ENCODE assay signal across 17 cellular contexts in the genomic region with DNA sequence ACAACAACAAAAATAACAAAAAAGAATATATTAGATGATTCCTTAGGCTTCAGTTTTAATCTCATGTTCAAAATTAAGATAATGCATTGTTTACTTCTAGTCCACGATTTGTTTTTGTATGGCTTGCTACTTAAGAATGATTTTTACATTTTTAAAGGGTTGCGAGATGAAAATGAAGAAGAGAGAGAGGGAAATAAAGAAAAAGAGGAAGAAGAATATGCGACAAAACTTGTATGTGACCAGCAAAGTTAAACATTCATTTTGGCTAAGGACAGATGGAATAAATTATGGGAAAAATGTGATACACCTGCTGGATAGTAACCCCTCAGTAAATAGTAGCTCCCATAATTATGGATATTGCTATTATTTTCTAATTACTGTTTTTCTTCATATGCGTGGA. TPM values are rescaled to one million over a fixed set of nuclear protein-coding genes. Genes with fewer than 3 reads are reported as not detected.
A peak's percentile ranks its signal among the peaks of the same experiment; 100 is the strongest.
DNase-seq lines count a peak whose midpoint lies in the region; ATAC-seq and TF ChIP-seq lines count a peak whose summit lies in the region.
"Had no signal": no experiment of that assay in that cellular context is flagged by ENCODE, and none has a peak within 500 bp of the region (broad histone marks: within the 10 kb centered on the region; RNA-seq: fewer than 3 reads in every experiment).

No MANE protein-coding gene starts in this region.

- peak overlapping the region; percentile 94 for H3K4me3 Mint-ChIP-seq in activated naive CD8-positive, alpha-beta T cell
- no peak overlapping the region for H3K4me3 Mint-ChIP-seq in activated naive CD8-positive, alpha-beta T cell treated with anti-CD3 and anti-CD28 coated beads for 36 hours
- peak overlapping the region; percentile 39 to 96 (median 90) for H3K4me3 Mint-ChIP-seq in immature natural killer cell
- peak overlapping the region; percentile 96 for H3K4me3 Mint-ChIP-seq in type B pancreatic cell
- H3K4me3 Mint-ChIP-seq: activated naive CD4-positive, alpha-beta T cell treated with anti-CD3 and anti-CD28 coated beads for 36 hours had no signal

- peaks cover 70% of the 10 kb centered on the region for H3K4me1 Mint-ChIP-seq in activated naive CD8-positive, alpha-beta T cell (ENCODE audit: low read depth)
- H3K4me1 Mint-ChIP-seq in activated naive CD8-positive, alpha-beta T cell treated with anti-CD3 and anti-CD28 coated beads for 36 hours = peaks cover 54% of the 10 kb centered on the region
- H3K4me1 Mint-ChIP-seq in immature natural killer cell = peaks cover 71 to 83% of the 10 kb centered on the region in 2 donors
- peaks cover 25% of the 10 kb centered on the region for H3K4me1 Mint-ChIP-seq in type B pancreatic cell (ENCODE audit: unreplicated experiment)

- H3K27ac ChIP-seq in OCI-LY3 (ENCODE audit: low read length) = peak overlapping the region; percentile 87

- no peak for TF ChIP-seq CTCF in OCI-LY3 (IDR thresholded peaks at IDR 0.05; ENCODE audit: low read depth, low read length)
- no peak for TF ChIP-seq CTCF in type B pancreatic cell (conservative IDR thresholded peaks at IDR 0.05)
- no peak for TF ChIP-seq CTCF in GM10266 (IDR thresholded peaks at IDR 0.05; ENCODE audit: control insufficient read depth, insufficient read depth, low read depth, missing control alignments)

- ATAC-seq in HG03457 (IDR thresholded peaks at IDR 0.05; ENCODE audit: unreplicated experiment) = no peak
- ATAC-seq: left cardiac atrium, psoas muscle had no signal

- peaks cover 3% of the 10 kb centered on the region for H3K36me3 Mint-ChIP-seq in activated naive CD8-positive, alpha-beta T cell
- H3K36me3 Mint-ChIP-seq in activated naive CD8-positive, alpha-beta T cell treated with anti-CD3 and anti-CD28 coated beads for 36 hours = peaks cover 7% of the 10 kb centered on the region
- H3K36me3 Mint-ChIP-seq in immature natural killer cell (no peaks in the 10 kb centered on the region), type B pancreatic cell (no peaks in the 10 kb centered on the region)

- no peak for DNase-seq in activated naive CD8-positive, alpha-beta T cell treated with anti-CD3 and anti-CD28 coated beads for 36 hours
- DNase-seq in immature natural killer cell (no peak), type B pancreatic cell (ENCODE audit: extremely low spot score, unreplicated experiment) (no peak), GM10266 (ENCODE audit: extremely low spot score) (no peak)
- no peak for DNase-seq in stimulated activated CD4-positive, alpha-beta T cell treated with anti-CD3 and anti-CD28 coated beads, Interleukin-1b, Interleukin-23, amount 100 ng/mL, for 48 hours
- DNase-seq: activated naive CD4-positive, alpha-beta T cell treated with anti-CD3 and anti-CD28 coated beads for 36 hours; effector CD4-positive, alpha-beta T cell; hippocampal formation; left cardiac atrium; NCI-H1048; psoas muscle; Right ventricle myocardium superior; stimulated activated CD4-positive, alpha-beta T cell treated with anti-CD3 and anti-CD28 coated beads, Interleukin-15, amount 100 ng/mL, for 24 hours; substantia nigra had no signal

- peak overlapping the region; percentile 99 for H3K4me3 ChIP-seq in OCI-LY3 (ENCODE audit: low read length)
- H3K4me3 ChIP-seq: psoas muscle had no signal

- no peaks in the 10 kb centered on the region for H3K27me3 ChIP-seq in OCI-LY3 (ENCODE audit: low read depth, low read length)

- H4K20me1 ChIP-seq in OCI-LY3 (ENCODE audit: insufficient read depth, low read length) = peaks cover 29% of the 10 kb centered on the region

- 0 out of 2 replicates have a peak overlapping the region, but pooled peaks have one; percentile 22 for H2AFZ ChIP-seq in OCI-LY3 (ENCODE audit: low read depth, low read length)

- H3K4me2 ChIP-seq in OCI-LY3 (ENCODE audit: low read length) = peak overlapping the region; percentile 97

- no peaks in the 10 kb centered on the region for H3K9me3 Mint-ChIP-seq in activated naive CD8-positive, alpha-beta T cell (ENCODE audit: low read depth)
- H3K9me3 Mint-ChIP-seq in activated naive CD8-positive, alpha-beta T cell treated with anti-CD3 and anti-CD28 coated beads for 36 hours = no peaks in the 10 kb centered on the region
- H3K9me3 Mint-ChIP-seq in immature natural killer cell = no peaks in the 10 kb centered on the region
- H3K9me3 Mint-ChIP-seq in type B pancreatic cell = no peaks in the 10 kb centered on the region
- H3K9me3 Mint-ChIP-seq: activated naive CD4-positive, alpha-beta T cell treated with anti-CD3 and anti-CD28 coated beads for 36 hours had no signal

- no peaks in the 10 kb centered on the region for H3K9me3 ChIP-seq in OCI-LY3 (ENCODE audit: insufficient read depth, low read length)
- H3K9me3 ChIP-seq: psoas muscle had no signal

- peak overlapping the region; percentile 34 for H3K27ac Mint-ChIP-seq in activated naive CD8-positive, alpha-beta T cell
- H3K27ac Mint-ChIP-seq in activated naive CD8-positive, alpha-beta T cell treated with anti-CD3 and anti-CD28 coated beads for 36 hours = no peak overlapping the region
- H3K27ac Mint-ChIP-seq in immature natural killer cell = peak overlapping the region in 4 of 6 donors; percentile 1 to 80 (median 59)
- H3K27ac Mint-ChIP-seq in type B pancreatic cell = peak overlapping the region; percentile 1
- H3K27ac Mint-ChIP-seq: activated naive CD4-positive, alpha-beta T cell treated with anti-CD3 and anti-CD28 coated beads for 36 hours had no signal

- H3K27me3 Mint-ChIP-seq in activated naive CD8-positive, alpha-beta T cell = no peaks in the 10 kb centered on the region
- H3K27me3 Mint-ChIP-seq in activated naive CD8-positive, alpha-beta T cell treated with anti-CD3 and anti-CD28 coated beads for 36 hours = no peaks in the 10 kb centered on the region
- H3K27me3 Mint-ChIP-seq in immature natural killer cell (ENCODE audit: low read depth in 3 of 3) = peaks cover 0 to 15% (median 0%) of the 10 kb centered on the region in 3 donors
- H3K27me3 Mint-ChIP-seq in type B pancreatic cell = no peaks in the 10 kb centered on the region

- H3K36me3 ChIP-seq in OCI-LY3 (replicated peaks; ENCODE audit: low read depth, low read length) = peaks cover 31% of the 10 kb centered on the region

- peak overlapping the region; percentile 97 for H3K9ac ChIP-seq in OCI-LY3 (ENCODE audit: low read length)

- H3K79me2 ChIP-seq in OCI-LY3 (ENCODE audit: low read length) = peaks cover 87% of the 10 kb centered on the region

- H3K4me1 ChIP-seq in OCI-LY3 (ENCODE audit: low read length) = peaks cover 49% of the 10 kb centered on the region

RNA-seq across cellular contexts. Expression of gene GIT2, which starts 1.2 kb away (rescaled TPM):
- 10 to 100 TPM; 50.6 to 51.0 TPM for total RNA-seq in activated naive CD8-positive, alpha-beta T cell treated with anti-CD3 and anti-CD28 coated beads for 36 hours
- 10 to 100 TPM; 54.6 to 100.0 (median 68.7) TPM for polyA plus RNA-seq in immature natural killer cell
- total RNA-seq in type B pancreatic cell (ENCODE audit: low replicate concordance) = 26.3 and 38.4 TPM in 2 replicates

RNA-seq across cellular contexts. Expression of gene ANKRD13A, which starts 1.8 kb away (rescaled TPM):
- total RNA-seq in activated naive CD8-positive, alpha-beta T cell treated with anti-CD3 and anti-CD28 coated beads for 36 hours = 10 to 100 TPM; 36.8 to 43.6 TPM
- 10 to 100 TPM; 39.8 to 62.9 (median 40.8) TPM for polyA plus RNA-seq in immature natural killer cell
- total RNA-seq in type B pancreatic cell (ENCODE audit: low replicate concordance) = 34.6 and 43.4 TPM in 2 replicates

RNA-seq across cellular contexts. Expression of gene C12orf76, which starts 50.9 kb away (rescaled TPM):
- 1 to 10 TPM; 6.6 to 7.3 TPM for total RNA-seq in activated naive CD8-positive, alpha-beta T cell treated with anti-CD3 and anti-CD28 coated beads for 36 hours
- 10 to 100 TPM in 2 of 3 donors, 1 to 10 TPM in 1; 9.8 to 17.7 (median 13.6) TPM for polyA plus RNA-seq in immature natural killer cell
- 20.8 and 21.4 TPM in 2 replicates for total RNA-seq in type B pancreatic cell (ENCODE audit: low replicate concordance)
